In genomic region chr6:31540640-31541039, GRCh38 we compare ENCODE assay signal across 9 cellular contexts. TPM values are rescaled to one million over a fixed set of nuclear protein-coding genes. Genes with fewer than 3 reads are reported as not detected.
A peak's percentile ranks its signal among the peaks of the same experiment; 100 is the strongest.
DNase-seq lines count a peak whose midpoint lies in the region; ATAC-seq and TF ChIP-seq lines count a peak whose summit lies in the region.
"Had no signal": no experiment of that assay in that cellular context is flagged by ENCODE, and none has a peak within 500 bp of the region (broad histone marks: within the 10 kb centered on the region; RNA-seq: fewer than 3 reads in every experiment).

No MANE protein-coding gene starts in this region.

- intact Hi-C loops in natural killer cell (cut with micrococcal nuclease), result loop anchor here (1.0 to 10.0 kb wide), 5 partner anchors 48 to 292 kb away; partner anchors contain the start of genes CLIC1, CSNK2B, LY6G5B and PRRC2A

- H3K27ac Mint-ChIP-seq in natural killer cell, result peak overlapping the region; percentile 94 to 96

- no peaks in the 10 kb centered on the region for H3K27me3 Mint-ChIP-seq in natural killer cell (ENCODE audit: low read depth in 2 of 2)

- peak overlapping the region; percentile 99 for H3K9ac ChIP-seq in Loucy (ENCODE audit: low read depth, low read length, poor library complexity, severe bottlenecking)
- H3K9ac ChIP-seq in duodenal mucosa (ENCODE audit: low read depth in 1 of 2, low read length in 2 of 2), result peak overlapping the region; percentile 67 to 95

- peaks cover 54 to 59% of the 10 kb centered on the region in 2 donors for H3K4me1 Mint-ChIP-seq in natural killer cell

- H3K4me3 ChIP-seq in AG10803 (ENCODE audit: low read length) (peak overlapping the region; percentile 72), Loucy (ENCODE audit: low read length, poor library complexity, severe bottlenecking) (peak overlapping the region; percentile 94), duodenal mucosa (ENCODE audit: low read depth in 1 of 2, low read length in 2 of 2) (peak overlapping the region; percentile 85 to 91)

- no peak for DNase-seq in AG10803 (ENCODE audit: low read depth)
- DNase-seq in natural killer cell, result no peak
- DNase-seq in left lobe of liver (ENCODE audit: low spot score), result no peak
- DNase-seq in DMS53 treated with DMSO at 0.1 percent for 48 hours (lab: John Stamatoyannopoulos, UW; ENCODE audit: unreplicated experiment), result no peak
- DNase-seq in RPMI8226, result no peak
- DNase-seq: NCI-H1417 treated with DMSO at 0.1 percent for 48 hours had no signal

- no peaks in the 10 kb centered on the region for H3K9me2 ChIP-seq in Loucy (replicated peaks; ENCODE audit: low read depth, low read length)

- H2AFZ ChIP-seq in Loucy (ENCODE audit: low read length), result no peak overlapping the region

- H3K36me3 ChIP-seq in Loucy (ENCODE audit: insufficient read depth, low read length) (peaks cover 47% of the 10 kb centered on the region), duodenal mucosa (ENCODE audit: control insufficient read depth in 1 of 2, insufficient read depth in 2 of 2, low read length in 2 of 2) (peaks cover 30 to 46% of the 10 kb centered on the region in 2 donors)

- peaks cover 13% of the 10 kb centered on the region for H3K27me3 ChIP-seq in Loucy (ENCODE audit: insufficient read depth, low read length, poor library complexity, severe bottlenecking)
- no peaks in the 10 kb centered on the region for H3K27me3 ChIP-seq in duodenal mucosa (ENCODE audit: control insufficient read depth in 1 of 2, insufficient read depth in 2 of 2, low read length in 2 of 2)

- H3K4me1 ChIP-seq in Loucy (ENCODE audit: insufficient read depth, low read length, poor library complexity, severe bottlenecking), result peaks cover 39% of the 10 kb centered on the region
- peaks cover 26% of the 10 kb centered on the region in 2 donors for H3K4me1 ChIP-seq in duodenal mucosa (ENCODE audit: control insufficient read depth in 1 of 2, insufficient read depth in 2 of 2, low read length in 2 of 2)

- H3K4me2 ChIP-seq in Loucy (ENCODE audit: low read depth, low read length, poor library complexity, severe bottlenecking), result peak overlapping the region; percentile 98

- H3F3A ChIP-seq in Loucy (ENCODE audit: low read depth), result no peaks in the 10 kb centered on the region; the same call in 1 of the 2 replicates

- ATAC-seq in natural killer cell (no peak), HG02870 (IDR thresholded peaks at IDR 0.05; ENCODE audit: unreplicated experiment) (no peak), left lobe of liver (no peak)

- no peaks in the 10 kb centered on the region for H3K9me3 Mint-ChIP-seq in natural killer cell

- TF ChIP-seq CTCF in AG10803 (conservative IDR thresholded peaks at IDR 0.05; ENCODE audit: low read length) (no peak), Loucy (conservative IDR thresholded peaks at IDR 0.05; ENCODE audit: low read length) (no peak), natural killer cell (IDR thresholded peaks at IDR 0.05) (no peak)

- H3K36me3 Mint-ChIP-seq in natural killer cell, result peaks cover 33% of the 10 kb centered on the region

- H3K27ac ChIP-seq in duodenal mucosa (ENCODE audit: low read depth, low read length), result no peak overlapping the region

- H3K9me3 ChIP-seq in Loucy (ENCODE audit: insufficient read depth, low read depth, low read length) (no peaks in the 10 kb centered on the region), duodenal mucosa (ENCODE audit: control insufficient read depth in 1 of 2, low read length in 2 of 2) (no peaks in the 10 kb centered on the region)

- H4K20me1 ChIP-seq in Loucy (ENCODE audit: insufficient read depth, low read length, poor library complexity, severe bottlenecking), result peaks cover 65% of the 10 kb centered on the region

- H3K4me3 Mint-ChIP-seq in natural killer cell, result peak overlapping the region; percentile 99

- peaks cover 87% of the 10 kb centered on the region for H3K79me2 ChIP-seq in Loucy (ENCODE audit: insufficient read depth, low read length)

RNA-seq across cellular contexts. Expression of gene DDX39B, which starts 1.2 kb away (rescaled TPM):
- total RNA-seq in natural killer cell (100 to 1,000 TPM; 506 to 571 (median 534) TPM), left lobe of liver (126 TPM)

RNA-seq across cellular contexts. Expression of gene ATP6V1G2, which starts 5.8 kb away (rescaled TPM):
- total RNA-seq in natural killer cell (1 to 10 TPM; 1.0 to 2.5 (median 2.1) TPM), left lobe of liver (not detected)

RNA-seq across cellular contexts. Expression of gene NFKBIL1, which starts 6.8 kb away (rescaled TPM):
- total RNA-seq in natural killer cell, result 10 to 100 TPM in 2 of 3 donors, 1 to 10 TPM in 1; 8.1 to 10.9 (median 10.7) TPM
- total RNA-seq in left lobe of liver, result 9.4 TPM

RNA-seq across cellular contexts. Expression of gene MCCD1, which starts 11.9 kb away (rescaled TPM):
- total RNA-seq in natural killer cell, result not detected
- not detected for total RNA-seq in left lobe of liver

RNA-seq across cellular contexts. Expression of gene LTA, which starts 31.4 kb away (rescaled TPM):
- 10 to 100 TPM in 1 of 3 donors, 1 to 10 TPM in 2; 7.6 to 13.1 (median 8.7) TPM for total RNA-seq in natural killer cell
- total RNA-seq in left lobe of liver, result 0.93 TPM
